In genomic region chr14:21267886-21268611, GRCh38 we compare ENCODE assay signal across 8 cellular contexts. TPM values are rescaled to one million over a fixed set of nuclear protein-coding genes. Genes with fewer than 3 reads are reported as not detected.
DNase-seq lines count a peak whose midpoint lies in the region; ATAC-seq, FAIRE-seq and TF ChIP-seq lines count a peak whose summit lies in the region.

No MANE protein-coding gene starts in this region.

- FAIRE-seq in GM18507 (lab: Jason Lieb, UNC), result peak; percentile 85
- FAIRE-seq in H54 (lab: Jason Lieb, UNC), result no peak
- no peak for FAIRE-seq in D721Med (lab: Jason Lieb, UNC)

- peaks cover 58% of the 10 kb centered on the region for H3K36me3 ChIP-seq in SJSA1
- H3K36me3 ChIP-seq in rectal smooth muscle tissue (ENCODE audit: control insufficient read depth, insufficient read depth, low read length), result peaks cover 7% of the 10 kb centered on the region

- CTCF ChIA-PET in HEK293T (lab: Yijun Ruan, JAX), result interaction anchor here (0.7 kb wide), 1 partner anchor 182 kb away, joined by 3 read pairs; no protein-coding TSS in a partner anchor

- no peaks in the 10 kb centered on the region for H3K27me3 ChIP-seq in SJSA1 (replicated peaks)
- no peaks in the 10 kb centered on the region for H3K27me3 ChIP-seq in rectal smooth muscle tissue (ENCODE audit: control insufficient read depth, insufficient read depth, low read length)

- H3K4me3 ChIP-seq in SJSA1 (peak overlapping the region; percentile 59), rectal smooth muscle tissue (ENCODE audit: low read length) (peak overlapping the region; percentile 99)

- POLR2A ChIA-PET in HEK293T (lab: Yijun Ruan, JAX), result interaction anchor here (0.6 to 2.8 kb wide), 7 partner anchors 11 to 60 kb away, joined by 3 to 11 read pairs (median 9); no protein-coding TSS in a partner anchor

- H3K4me1 ChIP-seq in SJSA1 (replicated peaks) (peaks cover 46% of the 10 kb centered on the region), rectal smooth muscle tissue (ENCODE audit: control insufficient read depth, insufficient read depth, low read length) (peaks cover 15% of the 10 kb centered on the region)

- H3K27ac ChIP-seq in SJSA1, result peak overlapping the region; percentile 82
- peak overlapping the region; percentile 89 for H3K27ac ChIP-seq in rectal smooth muscle tissue (ENCODE audit: low read depth, low read length)

- ATAC-seq in GM19463 (IDR thresholded peaks at IDR 0.05; ENCODE audit: unreplicated experiment), result no peak

- H3K9ac ChIP-seq in rectal smooth muscle tissue (ENCODE audit: low read length), result peak overlapping the region; percentile 97

- TF ChIP-seq CTCF in D721Med (IDR thresholded peaks at IDR 0.05; ENCODE audit: insufficient read depth, missing control alignments), result no peak

- DNase-seq in GM18507 (ENCODE audit: extremely low spot score, insufficient read length, low read depth), result no peak
- DNase-seq in SJSA1 (ENCODE audit: low read depth in 1 of 2, low spot score in 2 of 2), result no peak
- peak; percentile 52 for DNase-seq in fibroblast of peridontal ligament (ENCODE audit: extremely low read depth)
- no peak for DNase-seq in HEK293T (ENCODE audit: extremely low spot score)
- no peak for DNase-seq in H54 (ENCODE audit: insufficient read length, low spot score)
- DNase-seq in D721Med (ENCODE audit: insufficient read length, low spot score), result no peak

- TF ChIP-seq POLR2A in H54 (IDR thresholded peaks at IDR 0.05; ENCODE audit: low read depth, low read length), result no peak

- no peaks in the 10 kb centered on the region for H3K9me3 ChIP-seq in SJSA1 (replicated peaks)

TF ChIP-seq in HEK293T, 16 proteins besides CTCF, POLR2A, EP300 and RAD21:
- TF ChIP-seq SUZ12 (IDR thresholded peaks at IDR 0.05), result no peak
- no peak for TF ChIP-seq BHLHE40 (IDR thresholded peaks at IDR 0.05; ENCODE audit: borderline replicate concordance)
- TF ChIP-seq ZNF384 (IDR thresholded peaks at IDR 0.05), result no peak
- TF ChIP-seq ELF4 (IDR thresholded peaks at IDR 0.05), result no peak
- TF ChIP-seq L3MBTL2 (conservative IDR thresholded peaks at IDR 0.05), result no peak
- TF ChIP-seq PKNOX1 (IDR thresholded peaks at IDR 0.05), result no peak
- no peak for TF ChIP-seq FOXA1 (IDR thresholded peaks at IDR 0.05)
- TF ChIP-seq FOXM1 (IDR thresholded peaks at IDR 0.05; ENCODE audit: borderline replicate concordance), result no peak
- no peak for TF ChIP-seq FOXK2 (IDR thresholded peaks at IDR 0.05)
- no peak for TF ChIP-seq NFRKB (IDR thresholded peaks at IDR 0.05)

RNA-seq across cellular contexts. Expression of gene HNRNPC, which starts 1.2 kb away (rescaled TPM):
- 1,058 and 1,156 TPM in 2 replicates for total RNA-seq in SJSA1 (2014; rRNA removed; shearing (Covaris generic))

RNA-seq across cellular contexts. Expression of gene RPGRIP1, which starts 11.8 kb away (rescaled TPM):
- total RNA-seq in SJSA1 (2014; rRNA removed; shearing (Covaris generic)), result not detected in 2 replicates
